In genomic region chr7:876972-877311, GRCh38 we compare ENCODE assay signal across 8 cellular contexts. TPM values are rescaled to one million over a fixed set of nuclear protein-coding genes. Genes with fewer than 3 reads are reported as not detected.
A peak's percentile ranks its signal among the peaks of the same experiment; 100 is the strongest.
DNase-seq lines count a peak whose midpoint lies in the region; ATAC-seq, FAIRE-seq and TF ChIP-seq lines count a peak whose summit lies in the region.

No MANE protein-coding gene starts in this region.

- no peak for TF ChIP-seq RAD21 in K562 (CRISPR knock-in tag; conservative IDR thresholded peaks at IDR 0.05 in 1 of 2, IDR thresholded peaks at IDR 0.05 in 1 of 2)

- H3K27me3 ChIP-seq in K562 (ENCODE audit: control insufficient read depth in 2 of 2, insufficient read depth in 2 of 2, low read length in 2 of 2) (no peaks in the 10 kb centered on the region), lower lobe of right lung (ENCODE audit: low read depth) (no peaks in the 10 kb centered on the region), aorta (ENCODE audit: control insufficient read depth in 1 of 2, insufficient read depth in 2 of 2, low read length in 1 of 2) (no peaks in the 10 kb centered on the region)

- H3K4me1 Mint-ChIP-seq in CD14-positive monocyte = peaks cover 24% of the 10 kb centered on the region
- H3K4me1 Mint-ChIP-seq in IgD-negative memory B cell = peaks cover 16 to 21% (median 19%) of the 10 kb centered on the region in 3 donors

- peak; percentile 76 for TF ChIP-seq POLR2A in K562 (conservative IDR thresholded peaks at IDR 0.05)

- H3K27ac Mint-ChIP-seq in CD14-positive monocyte = peak overlapping the region; percentile 78 to 99 (median 91)
- peak overlapping the region in 2 of 3 donors; percentile 42 to 89 for H3K27ac Mint-ChIP-seq in IgD-negative memory B cell

- H3K9me3 Mint-ChIP-seq in CD14-positive monocyte = peaks cover 0 to 5% (median 3%) of the 10 kb centered on the region in 7 donors
- no peaks in the 10 kb centered on the region for H3K9me3 Mint-ChIP-seq in IgD-negative memory B cell

- H3K9ac ChIP-seq in K562 (ENCODE audit: insufficient read depth in 1 of 2, low read depth in 2 of 2, low read length in 2 of 2) = peak overlapping the region; percentile 88 to 94

- in situ Hi-C loops in K562 (cut with MboI) = no loop called here

- peaks cover 62% of the 10 kb centered on the region for H3K36me3 ChIP-seq in K562 (ENCODE audit: control insufficient read depth, insufficient read depth, low read length)
- peaks cover 23% of the 10 kb centered on the region for H3K36me3 ChIP-seq in lower lobe of right lung
- H3K36me3 ChIP-seq in aorta (ENCODE audit: control insufficient read depth in 1 of 2, insufficient read depth in 2 of 2, low read length in 1 of 2) = no peaks in the 10 kb centered on the region

- DNase-seq in CD14-positive monocyte (ENCODE audit: low spot score) (no peak), K562 (ENCODE audit: extremely low read depth in 1 of 4, low spot score in 3 of 4) (no peak), lower lobe of right lung (no peak), aorta (peak in 1 of 2 donors; percentile 86), urothelium cell line (ENCODE audit: low spot score) (no peak)

- H3K4me3 ChIP-seq in K562 (peak overlapping the region; percentile 92), lower lobe of right lung (peak overlapping the region; percentile 68), aorta (ENCODE audit: low read length in 2 of 2) (peak overlapping the region; percentile 50 to 91)

- H3K4me3 Mint-ChIP-seq in CD14-positive monocyte (peak overlapping the region; percentile 94 to 96), IgD-negative memory B cell (peak overlapping the region; percentile 70 to 98 (median 88))

- H3K36me3 Mint-ChIP-seq in CD14-positive monocyte (peaks cover 13 to 44% of the 10 kb centered on the region in 2 donors), IgD-negative memory B cell (no peaks in the 10 kb centered on the region)

- CTCF ChIA-PET in K562 (lab: Yijun Ruan, JAX; ENCODE audit: low intra/inter-chr PET ratio) = interaction anchor here (0.6 kb wide), 1 partner anchor 549 kb away, joined by 3 read pairs; no protein-coding TSS in a partner anchor

- FAIRE-seq in K562 (lab: Jason Lieb, UNC) (no peak), urothelium cell line (lab: Jason Lieb, UNC) (no peak)

- no peak for TF ChIP-seq EP300 in K562 (IDR thresholded peaks at IDR 0.05; ENCODE audit: low read length)

- intact Hi-C loops in CD14-positive monocyte (cut with micrococcal nuclease) = loop anchor here (2.0 to 10.0 kb wide), 4 partner anchors 98 to 288 kb away; partner anchors contain the start of genes COX19 (in 1 of the 2) and ZFAND2A (in 1 of the 2)
- intact Hi-C loops in K562 (cut with micrococcal nuclease) = no loop called here
- intact Hi-C loops in lower lobe of right lung (cut with DNase I) = no loop called here
- intact Hi-C loops in aorta (cut with DNase I) = no loop called here

- H3K27ac ChIP-seq in K562 (ENCODE audit: extremely low read depth, low read depth, low read length) (peak overlapping the region; percentile 93), lower lobe of right lung (peak overlapping the region; percentile 82), aorta (ENCODE audit: low read depth in 1 of 2, low read length in 2 of 2) (peak overlapping the region in 1 of 2 donors; percentile 81)

- H4K20me1 ChIP-seq in K562 (replicated peaks; ENCODE audit: control insufficient read depth, insufficient read depth, low read length) = peaks cover 23% of the 10 kb centered on the region

- no peak for TF ChIP-seq CTCF in CD14-positive monocyte (IDR thresholded peaks at IDR 0.05)
- TF ChIP-seq CTCF in K562 (IDR thresholded peaks at IDR 0.05 in 2 of 3, conservative IDR thresholded peaks at IDR 0.05 in 1 of 3; ENCODE audit: insufficient read depth in 2 of 3, low read depth in 1 of 3, low read length in 3 of 3) = no peak
- no peak for TF ChIP-seq CTCF in lower lobe of right lung (IDR thresholded peaks at IDR 0.05)

- POLR2A ChIA-PET in K562 (lab: Yijun Ruan, JAX) = interaction anchor here (1.0 kb wide), 2 partner anchors 19 to 25 kb away, joined by 3 to 5 read pairs; no protein-coding TSS in a partner anchor

- H3K4me2 ChIP-seq in K562 (ENCODE audit: insufficient read depth, low read length) = peak overlapping the region; percentile 94; the same call in 1 of the 2 replicates

- BruUV-seq in K562 (replicated peaks; lab: Mats Ljungman, UMichigan) = no TSS peak

- WGBS in K562 (ENCODE audit: insufficient coverage, low coverage, missing lambda C conversion rate) = 0% methylated on average over 3 of the region's 26 CpGs
- WGBS in aorta, 2 donors = 1 to 2% methylated on average over 22 to 26 of the region's 26 CpGs

- H3K4me1 ChIP-seq in K562 (replicated peaks in 1 of 2; ENCODE audit: control insufficient read depth in 2 of 2, insufficient read depth in 2 of 2, low read length in 2 of 2) (peaks cover 33 to 34% of the 10 kb centered on the region in 2 experiments), lower lobe of right lung (peaks cover 52% of the 10 kb centered on the region), aorta (ENCODE audit: control insufficient read depth in 1 of 2, insufficient read depth in 2 of 2, low read length in 2 of 2) (no peaks in the 10 kb centered on the region)

- H2AFZ ChIP-seq in K562 (ENCODE audit: low read depth, low read length) = peak overlapping the region; percentile 52

- peaks cover 59% of the 10 kb centered on the region for H3K79me2 ChIP-seq in K562 (ENCODE audit: control insufficient read depth, insufficient read depth, low read length)

- H3K27me3 Mint-ChIP-seq in CD14-positive monocyte (ENCODE audit: low read depth in 3 of 3) (peaks cover 0 to 3% (median 0%) of the 10 kb centered on the region in 3 donors), IgD-negative memory B cell (no peaks in the 10 kb centered on the region)

- H3K9me1 ChIP-seq in K562 (ENCODE audit: control insufficient read depth, insufficient read depth, low read length) = no peaks in the 10 kb centered on the region

- ATAC-seq in GM19438 (IDR thresholded peaks at IDR 0.05; ENCODE audit: low read depth, unreplicated experiment) (peak; percentile 13), K562 (peak; percentile 57), lower lobe of right lung (peak; percentile 3 to 21), aorta (ENCODE audit: low FRiP score) (no peak), HG03457 (IDR thresholded peaks at IDR 0.05; ENCODE audit: unreplicated experiment) (no peak)

- H3K9me3 ChIP-seq in K562 (replicated peaks; ENCODE audit: control insufficient read depth, insufficient read depth, low read depth, low read length) = peaks cover 2% of the 10 kb centered on the region; the same call in 1 of the 2 replicates
- no peaks in the 10 kb centered on the region for H3K9me3 ChIP-seq in lower lobe of right lung
- no peaks in the 10 kb centered on the region for H3K9me3 ChIP-seq in aorta (ENCODE audit: control insufficient read depth, low read length)

TF ChIP-seq in K562, 482 proteins besides CTCF, POLR2A, EP300 and RAD21 (continues in another document):
- TF ChIP-seq PHTF2 (CRISPR knock-in tag; IDR thresholded peaks at IDR 0.05) = no peak
- peak; percentile 47; the same call in 1 of the 2 replicates for TF ChIP-seq ZBTB7A (IDR thresholded peaks at IDR 0.05; ENCODE audit: borderline replicate concordance, control insufficient read depth, low read depth, low read length)

RNA-seq across cellular contexts. Expression of gene GET4, which starts 0.6 kb away (rescaled TPM):
- polyA plus RNA-seq in CD14-positive monocyte (10 to 100 TPM; 20.1 to 25.5 TPM), IgD-negative memory B cell (31.2 TPM), K562 (2011; rRNA removed) (45.0 and 45.4 TPM in 2 replicates), K562 (2014; fragmentation: Illumina TruSeq; extraction: Trizol) (33.2 and 48.4 TPM in 2 replicates), K562 (2014; fragmentation: Nextera tagmentation; extraction: Ambion mirVana) (1 to 10 TPM in 1 of 2 experiments, under 1 TPM in 1; 0.99 to 2.0 TPM), K562 (2014; rRNA removed) (122 and 151 TPM in 2 replicates), aorta (10 to 100 TPM; 16.5 to 58.3 TPM)
- total RNA-seq in K562 (2011; cell fraction: chromatin; rRNA removed; ENCODE audit: low replicate concordance) = 48.4 and 118 TPM in 2 replicates
- 96.6 and 125 TPM in 2 replicates for total RNA-seq in K562 (2011; cell fraction: nucleolus; rRNA removed)
- 56.0 and 71.4 TPM in 2 replicates for total RNA-seq in K562 (2011; cell fraction: nucleoplasm; rRNA removed)
- total RNA-seq in K562 (2014; rRNA removed) (111 and 135 TPM in 2 replicates), K562 (2014; rRNA removed; fragmentation: Illumina TruSeq; extraction: Trizol) (13.0 and 15.7 TPM in 2 replicates), K562 (2015; rRNA removed; fragmentation: Illumina TruSeq; extraction: Trizol) (37.9 and 40.4 TPM in 2 replicates), K562 (2021) (83.3 and 89.9 TPM in 2 replicates), lower lobe of right lung (31.7 TPM), aorta (10 to 100 TPM; 19.9 to 22.7 TPM)
- 69.2 and 135 TPM in 2 replicates for polyA plus RNA-seq in K562 (2011; cell fraction: cytosol; rRNA removed)
- polyA plus RNA-seq in K562 (2011; cell fraction: nucleus; rRNA removed) = 114 and 189 TPM in 2 replicates
- 53.9 and 82.1 TPM in 2 replicates for polyA plus RNA-seq in K562 (2012)
- polyA minus RNA-seq in K562 (2011; rRNA and poly(A)+ RNA removed) = 8.6 and 13.3 TPM in 2 replicates
- polyA minus RNA-seq in K562 (2011; cell fraction: cytosol; rRNA and poly(A)+ RNA removed) = 24.0 and 28.9 TPM in 2 replicates
- polyA minus RNA-seq in K562 (2011; cell fraction: nucleus; rRNA and poly(A)+ RNA removed) = 24.9 and 29.6 TPM in 2 replicates

RNA-seq across cellular contexts. Expression of gene SUN1, which starts 44.7 kb away (rescaled TPM):
- polyA plus RNA-seq in CD14-positive monocyte (10 to 100 TPM; 44.2 to 51.5 TPM), IgD-negative memory B cell (31.0 TPM), K562 (2011; rRNA removed) (132 and 143 TPM in 2 replicates), K562 (2014; fragmentation: Illumina TruSeq; extraction: Trizol) (62.3 and 88.2 TPM in 2 replicates), K562 (2014; fragmentation: Nextera tagmentation; extraction: Ambion mirVana) (10 to 100 TPM; 36.8 TPM), K562 (2014; rRNA removed) (105 and 119 TPM in 2 replicates), aorta (100 to 1,000 TPM in 1 of 2 donors, 10 to 100 TPM in 1; 36.3 to 120 TPM)
- total RNA-seq in K562 (2011; cell fraction: chromatin; rRNA removed; ENCODE audit: low replicate concordance) = 527 and 872 TPM in 2 replicates
- total RNA-seq in K562 (2011; cell fraction: nucleolus; rRNA removed) = 542 and 585 TPM in 2 replicates
- 348 and 489 TPM in 2 replicates for total RNA-seq in K562 (2011; cell fraction: nucleoplasm; rRNA removed)
- total RNA-seq in K562 (2014; rRNA removed) (80.5 and 86.7 TPM in 2 replicates), K562 (2014; rRNA removed; fragmentation: Illumina TruSeq; extraction: Trizol) (38.9 and 42.3 TPM in 2 replicates), K562 (2015; rRNA removed; fragmentation: Illumina TruSeq; extraction: Trizol) (49.2 and 53.5 TPM in 2 replicates), K562 (2021) (81.9 and 101 TPM in 2 replicates), lower lobe of right lung (111 TPM), aorta (100 to 1,000 TPM; 200 to 236 TPM)
- 249 and 254 TPM in 2 replicates for polyA plus RNA-seq in K562 (2011; cell fraction: cytosol; rRNA removed)
- polyA plus RNA-seq in K562 (2011; cell fraction: nucleus; rRNA removed) = 889 and 1,080 TPM in 2 replicates
- 107 and 112 TPM in 2 replicates for polyA plus RNA-seq in K562 (2012)
- 72.4 and 98.1 TPM in 2 replicates for polyA minus RNA-seq in K562 (2011; rRNA and poly(A)+ RNA removed)
- polyA minus RNA-seq in K562 (2011; cell fraction: cytosol; rRNA and poly(A)+ RNA removed) = 47.4 and 59.7 TPM in 2 replicates
- 245 and 267 TPM in 2 replicates for polyA minus RNA-seq in K562 (2011; cell fraction: nucleus; rRNA and poly(A)+ RNA removed)

Comparison
In these comparisons a context has a peak if more than half of its experiments do, and no peak if none do; other contexts are left out.
1. ATAC-seq: peak in GM19438 (single experiment), K562 (single experiment) and lower lobe of right lung (2 of 2); none in aorta (single experiment) and HG03457 (single experiment).
2. intact Hi-C loops: an anchor here in CD14-positive monocyte (2.0 to 10.0 kb wide); none called in K562, lower lobe of right lung and aorta.
3. Peak in every context shown above with its lines, with median percentiles within 50 percentile points of each other: H3K4me3 ChIP-seq.